ENCODE assay signal across 5 cellular contexts in the genomic region with DNA sequence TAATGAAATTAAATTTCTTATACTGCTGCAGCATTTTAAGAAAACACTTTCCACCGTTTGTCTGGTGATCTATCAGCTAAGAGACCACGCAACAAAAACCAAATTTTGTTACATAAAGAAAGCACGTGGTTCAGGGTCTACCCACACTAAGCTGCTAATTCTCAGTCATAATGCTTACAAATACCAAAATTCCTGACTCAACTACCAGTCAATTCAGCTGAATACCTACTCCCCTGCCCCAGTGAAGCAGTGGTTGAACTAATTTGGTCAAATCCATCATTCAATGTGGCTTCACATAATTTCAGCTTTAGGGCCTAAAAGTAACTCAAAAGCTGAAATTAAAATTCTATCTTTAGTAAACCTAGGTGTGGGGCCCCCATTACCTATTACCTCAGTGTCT.
"Had no signal": no experiment of that assay in that cellular context is flagged by ENCODE, and none has a peak within 500 bp of the region (broad histone marks: within the 10 kb centered on the region; RNA-seq: fewer than 3 reads in every experiment).

No MANE protein-coding gene starts in this region.

- H3K9me3 Mint-ChIP-seq: IgD-negative memory B cell had no signal

- H3K4me3 Mint-ChIP-seq: IgD-negative memory B cell had no signal

- DNase-seq: IMR-90, KBM-7 had no signal

- H3K27ac Mint-ChIP-seq: IgD-negative memory B cell had no signal

- ATAC-seq: HepG2, K562 had no signal
